ENCODE assay signal across 8 cellular contexts in genomic region chr10:6144609-6145413, GRCh38. TPM values are rescaled to one million over a fixed set of nuclear protein-coding genes. Genes with fewer than 3 reads are reported as not detected.
DNase-seq lines count a peak whose midpoint lies in the region; ATAC-seq and TF ChIP-seq lines count a peak whose summit lies in the region.

No MANE protein-coding gene starts in this region.

- H3K4me2 ChIP-seq in fibroblast of lung (ENCODE audit: extremely low read depth, insufficient read depth, low read length) = peak overlapping the region; percentile 83

- POLR2A ChIA-PET in naive thymus-derived CD8-positive, alpha-beta T cell (lab: Charles Lee) = interaction anchor here (0.8 to 7.6 kb wide), 11 partner anchors 9 to 264 kb away, joined by 3 to 31 read pairs (median 5); partner anchors contain the start of gene PFKFB3

- ATAC-seq in GM19324 (IDR thresholded peaks at IDR 0.05; ENCODE audit: low FRiP score, unreplicated experiment) = peak; percentile 86
- ATAC-seq in HG03457 (IDR thresholded peaks at IDR 0.05; ENCODE audit: unreplicated experiment) = peak; percentile 55
- peak; percentile 90 to 94 for ATAC-seq in naive thymus-derived CD8-positive, alpha-beta T cell
- ATAC-seq in stimulated activated naive B cell treated with anti-CD40 and anti-IgM and Interleukin-4, amounts not matched to agents 10 μg/mL and 1 μg/mL and 100 μg/mL, for 72 hours (replicated peaks) = peak; percentile 85 to 90

- peak overlapping the region; percentile 64 for H2AFZ ChIP-seq in fibroblast of lung (ENCODE audit: low read length)

- no peaks in the 10 kb centered on the region for H3K27me3 ChIP-seq in Peyer's patch
- H3K27me3 ChIP-seq in fibroblast of lung (ENCODE audit: control insufficient read depth, insufficient read depth, low read length) = no peaks in the 10 kb centered on the region

- peaks cover 82% of the 10 kb centered on the region for H3K4me1 Mint-ChIP-seq in activated T-helper 1 cell treated with anti-CD3 and anti-CD28 coated beads, Interleukin-12 subunit alpha, Interleukin-12 subunit beta, Interleukin-2, Interleukin-4 antibody, amounts not matched to agents 30 ng/mL and 10 ng/mL and 1 ng/mL, durations not matched to agents 14 hours and 24 hours and 36 hours (ENCODE audit: low read depth)
- H3K4me1 Mint-ChIP-seq in naive thymus-derived CD8-positive, alpha-beta T cell = peaks cover 27 to 64% (median 62%) of the 10 kb centered on the region in 4 donors
- peaks cover 53 to 76% of the 10 kb centered on the region in 2 donors for H3K4me1 Mint-ChIP-seq in stimulated activated naive B cell treated with anti-CD40 and anti-IgM and Interleukin-4, amounts not matched to agents 10 μg/mL and 1 μg/mL and 100 μg/mL, for 72 hours

- TF ChIP-seq CTCF in Peyer's patch (IDR thresholded peaks at IDR 0.05) (no peak), fibroblast of lung (conservative IDR thresholded peaks at IDR 0.05 in 1 of 2, IDR thresholded peaks at IDR 0.05 in 1 of 2; ENCODE audit: low read depth in 1 of 2, low read length in 2 of 2) (no peak)

- peak overlapping the region; percentile 92 for H3K9ac ChIP-seq in fibroblast of lung (ENCODE audit: insufficient read depth, low read length)

- H3K36me3 ChIP-seq in Peyer's patch (no peaks in the 10 kb centered on the region), fibroblast of lung (ENCODE audit: control insufficient read depth, insufficient read depth, low read length) (peaks cover 2% of the 10 kb centered on the region)

- H3K27ac Mint-ChIP-seq in activated T-helper 1 cell treated with anti-CD3 and anti-CD28 coated beads, Interleukin-12 subunit alpha, Interleukin-12 subunit beta, Interleukin-2, Interleukin-4 antibody, amounts not matched to agents 30 ng/mL and 10 ng/mL and 1 ng/mL, durations not matched to agents 14 hours and 24 hours and 36 hours = peak overlapping the region; percentile 86
- peak overlapping the region; percentile 83 to 93 (median 90) for H3K27ac Mint-ChIP-seq in naive thymus-derived CD8-positive, alpha-beta T cell
- peak overlapping the region; percentile 91 for H3K27ac Mint-ChIP-seq in stimulated activated naive B cell treated with anti-CD40 and anti-IgM and Interleukin-4, amounts not matched to agents 10 μg/mL and 1 μg/mL and 100 μg/mL, for 72 hours

- H3K4me1 ChIP-seq in Peyer's patch (peaks cover 0 to 29% (median 15%) of the 10 kb centered on the region in 4 donors), fibroblast of lung (ENCODE audit: control insufficient read depth, extremely low read depth, insufficient read depth, low read length) (peaks cover 7% of the 10 kb centered on the region)

- peak; percentile 69 to 79 for TF ChIP-seq POLR2A in Peyer's patch (IDR thresholded peaks at IDR 0.05)

- no peaks in the 10 kb centered on the region for H4K20me1 ChIP-seq in fibroblast of lung (ENCODE audit: control insufficient read depth, extremely low read depth, insufficient read depth, low read length)

- H3K27ac ChIP-seq in Peyer's patch (peak overlapping the region; percentile 82 to 89 (median 86)), fibroblast of lung (ENCODE audit: insufficient read depth, low read length) (peak overlapping the region; percentile 93)

- H3K79me2 ChIP-seq in fibroblast of lung (ENCODE audit: control insufficient read depth, insufficient read depth, low read length) = peaks cover 28% of the 10 kb centered on the region

- H3K9me3 ChIP-seq in Peyer's patch = no peaks in the 10 kb centered on the region
- no peaks in the 10 kb centered on the region for H3K9me3 ChIP-seq in fibroblast of lung (ENCODE audit: control insufficient read depth, insufficient read depth, low read depth, low read length)

- peak overlapping the region; percentile 85 for H3K4me3 Mint-ChIP-seq in activated T-helper 1 cell treated with anti-CD3 and anti-CD28 coated beads, Interleukin-12 subunit alpha, Interleukin-12 subunit beta, Interleukin-2, Interleukin-4 antibody, amounts not matched to agents 30 ng/mL and 10 ng/mL and 1 ng/mL, durations not matched to agents 14 hours and 24 hours and 36 hours
- peak overlapping the region; percentile 80 to 92 (median 86) for H3K4me3 Mint-ChIP-seq in naive thymus-derived CD8-positive, alpha-beta T cell
- H3K4me3 Mint-ChIP-seq in stimulated activated naive B cell treated with anti-CD40 and anti-IgM and Interleukin-4, amounts not matched to agents 10 μg/mL and 1 μg/mL and 100 μg/mL, for 72 hours = peak overlapping the region; percentile 89 to 90

- no peaks in the 10 kb centered on the region for H3K9me3 Mint-ChIP-seq in activated T-helper 1 cell treated with anti-CD3 and anti-CD28 coated beads, Interleukin-12 subunit alpha, Interleukin-12 subunit beta, Interleukin-2, Interleukin-4 antibody, amounts not matched to agents 30 ng/mL and 10 ng/mL and 1 ng/mL, durations not matched to agents 14 hours and 24 hours and 36 hours
- H3K9me3 Mint-ChIP-seq in naive thymus-derived CD8-positive, alpha-beta T cell = no peaks in the 10 kb centered on the region
- H3K9me3 Mint-ChIP-seq in stimulated activated naive B cell treated with anti-CD40 and anti-IgM and Interleukin-4, amounts not matched to agents 10 μg/mL and 1 μg/mL and 100 μg/mL, for 72 hours = no peaks in the 10 kb centered on the region

- no peaks in the 10 kb centered on the region for H3K27me3 Mint-ChIP-seq in activated T-helper 1 cell treated with anti-CD3 and anti-CD28 coated beads, Interleukin-12 subunit alpha, Interleukin-12 subunit beta, Interleukin-2, Interleukin-4 antibody, amounts not matched to agents 30 ng/mL and 10 ng/mL and 1 ng/mL, durations not matched to agents 14 hours and 24 hours and 36 hours (ENCODE audit: insufficient read depth)
- H3K27me3 Mint-ChIP-seq in naive thymus-derived CD8-positive, alpha-beta T cell = no peaks in the 10 kb centered on the region
- peaks cover 5 to 17% of the 10 kb centered on the region in 2 donors for H3K27me3 Mint-ChIP-seq in stimulated activated naive B cell treated with anti-CD40 and anti-IgM and Interleukin-4, amounts not matched to agents 10 μg/mL and 1 μg/mL and 100 μg/mL, for 72 hours

- H3K4me3 ChIP-seq in Peyer's patch (peak overlapping the region; percentile 54 to 85 (median 80)), fibroblast of lung (replicated peaks in 1 of 4; ENCODE audit: control extremely low read depth in 1 of 4, insufficient read depth in 1 of 4, low read depth in 3 of 4, low read length in 4 of 4) (peak overlapping the region; percentile 64 to 78 (median 69))

- DNase-seq in C1 segment of cervical spinal cord (lab: John Stamatoyannopoulos, UW) = peak in 13 of 14 donors; percentile 34 to 79 (median 63)
- DNase-seq in Peyer's patch = peak; percentile 90 to 97 (median 92)
- peak; percentile 89 for DNase-seq in activated T-helper 1 cell treated with anti-CD3 and anti-CD28 coated beads, Interleukin-12 subunit alpha, Interleukin-12 subunit beta, Interleukin-2, Interleukin-4 antibody, amounts not matched to agents 30 ng/mL and 10 ng/mL and 1 ng/mL, durations not matched to agents 14 hours and 24 hours and 36 hours (ENCODE audit: low spot score)
- DNase-seq in fibroblast of lung (ENCODE audit: low read depth in 2 of 2) = peak; percentile 82 to 83
- peak; percentile 77 to 91 (median 86) for DNase-seq in naive thymus-derived CD8-positive, alpha-beta T cell
- DNase-seq in stimulated activated naive B cell treated with anti-CD40 and anti-IgM and Interleukin-4, amounts not matched to agents 10 μg/mL and 1 μg/mL and 100 μg/mL, for 72 hours = peak; percentile 83

- peaks cover 25% of the 10 kb centered on the region for H3K36me3 Mint-ChIP-seq in activated T-helper 1 cell treated with anti-CD3 and anti-CD28 coated beads, Interleukin-12 subunit alpha, Interleukin-12 subunit beta, Interleukin-2, Interleukin-4 antibody, amounts not matched to agents 30 ng/mL and 10 ng/mL and 1 ng/mL, durations not matched to agents 14 hours and 24 hours and 36 hours (ENCODE audit: low read depth)
- no peaks in the 10 kb centered on the region for H3K36me3 Mint-ChIP-seq in naive thymus-derived CD8-positive, alpha-beta T cell
- H3K36me3 Mint-ChIP-seq in stimulated activated naive B cell treated with anti-CD40 and anti-IgM and Interleukin-4, amounts not matched to agents 10 μg/mL and 1 μg/mL and 100 μg/mL, for 72 hours = peaks cover 8 to 23% of the 10 kb centered on the region in 2 donors

- intact Hi-C loops in activated T-helper 1 cell treated with anti-CD3 and anti-CD28 coated beads, Interleukin-12 subunit alpha, Interleukin-12 subunit beta, Interleukin-2, Interleukin-4 antibody, amounts not matched to agents 30 ng/mL and 10 ng/mL and 1 ng/mL, durations not matched to agents 14 hours and 24 hours and 36 hours (cut with micrococcal nuclease) = loop anchor here (1.0 to 5.0 kb wide), 4 partner anchors 9 to 398 kb away; partner anchors contain the start of gene GDI2

RNA-seq across cellular contexts. Expression of gene RBM17, which starts 56.0 kb away (rescaled TPM):
- total RNA-seq in Peyer's patch = 100 to 1,000 TPM in 2 of 4 donors, 10 to 100 TPM in 2; 66.4 to 166 (median 101) TPM
- total RNA-seq in activated T-helper 1 cell treated with anti-CD3 and anti-CD28 coated beads, Interleukin-12 subunit alpha, Interleukin-12 subunit beta, Interleukin-2, Interleukin-4 antibody, amounts not matched to agents 30 ng/mL and 10 ng/mL and 1 ng/mL, durations not matched to agents 14 hours and 24 hours and 36 hours = 265 and 283 TPM in 2 replicates
- 46.1 and 56.8 TPM in 2 replicates for total RNA-seq in fibroblast of lung
- 28.9 and 32.5 TPM in 2 replicates for polyA plus RNA-seq in fibroblast of lung
- polyA plus RNA-seq in fibroblast of lung (2012) = 67.0 and 78.2 TPM in 2 replicates
- polyA minus RNA-seq in fibroblast of lung (ENCODE audit: low replicate concordance) = 11.5 and 20.2 TPM in 2 replicates
- 100 to 1,000 TPM; 129 to 130 TPM for total RNA-seq in naive thymus-derived CD8-positive, alpha-beta T cell
- 10 to 100 TPM; 57.4 to 84.9 (median 61.3) TPM for polyA plus RNA-seq in naive thymus-derived CD8-positive, alpha-beta T cell

RNA-seq across cellular contexts. Expression of gene PFKFB3, which starts 57.9 kb away (rescaled TPM):
- 10 to 100 TPM; 15.2 to 85.0 (median 36.6) TPM for total RNA-seq in Peyer's patch
- total RNA-seq in activated T-helper 1 cell treated with anti-CD3 and anti-CD28 coated beads, Interleukin-12 subunit alpha, Interleukin-12 subunit beta, Interleukin-2, Interleukin-4 antibody, amounts not matched to agents 30 ng/mL and 10 ng/mL and 1 ng/mL, durations not matched to agents 14 hours and 24 hours and 36 hours = 90.3 and 93.8 TPM in 2 replicates
- total RNA-seq in fibroblast of lung = 22.9 and 25.8 TPM in 2 replicates
- polyA plus RNA-seq in fibroblast of lung = 14.2 and 15.5 TPM in 2 replicates
- 21.8 and 22.1 TPM in 2 replicates for polyA plus RNA-seq in fibroblast of lung (2012)
- 36.3 and 37.4 TPM in 2 replicates for polyA minus RNA-seq in fibroblast of lung (ENCODE audit: low replicate concordance)
- 10 to 100 TPM; 75.0 to 79.4 TPM for total RNA-seq in naive thymus-derived CD8-positive, alpha-beta T cell
- 1 to 10 TPM; 1.6 to 7.1 (median 4.8) TPM for polyA plus RNA-seq in naive thymus-derived CD8-positive, alpha-beta T cell

Comparison
In these comparisons a context has a peak if more than half of its experiments do, and no peak if none do; other contexts are left out.
1. Peak in every context shown above with its lines: DNase-seq, ATAC-seq, H3K4me3 ChIP-seq and H3K27ac ChIP-seq.